ENCODE assay signal across 24 cellular contexts in the genomic region with DNA sequence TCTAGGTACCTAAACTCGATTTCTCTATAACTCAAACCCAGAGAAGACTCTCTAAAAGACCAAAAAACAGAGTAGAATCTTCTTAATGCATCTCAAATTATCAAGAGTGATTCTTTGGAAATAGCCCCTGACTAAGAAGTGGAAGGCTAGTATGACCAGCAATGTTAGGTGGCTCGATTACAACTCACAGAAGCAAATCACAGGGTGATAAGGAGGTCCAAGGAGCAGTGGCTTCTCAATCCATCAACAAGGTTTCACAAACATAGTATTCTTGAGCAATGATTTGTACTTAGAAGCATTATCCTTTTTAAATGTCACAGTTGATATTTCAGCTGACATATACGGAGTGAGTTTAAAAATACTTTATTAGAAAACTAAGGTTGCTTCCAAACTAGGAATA.
DNase-seq lines count a peak whose midpoint lies in the region; ATAC-seq, FAIRE-seq and TF ChIP-seq lines count a peak whose summit lies in the region.
"Had no signal": no experiment of that assay in that cellular context is flagged by ENCODE, and none has a peak within 500 bp of the region (broad histone marks: within the 10 kb centered on the region; RNA-seq: fewer than 3 reads in every experiment).

No MANE protein-coding gene starts in this region.

- H3K27ac ChIP-seq in psoas muscle = no peak overlapping the region
- no peak overlapping the region for H3K27ac ChIP-seq in small intestine (ENCODE audit: low read depth in 1 of 2, low read length in 1 of 2)
- H3K27ac ChIP-seq: 22Rv1, BLaER1 had no signal

- DNase-seq in amniotic epithelial cell (ENCODE audit: low read depth) (peak; percentile 9), psoas muscle (no peak), small intestine (peak; percentile 15)
- DNase-seq: ACHN; BE2C; C1 segment of cervical spinal cord; CD4-positive, alpha-beta memory T cell; CD4-positive, CD25-positive, alpha-beta regulatory T cell; CD8-positive, alpha-beta memory T cell; COR-L47; DMS 273 treated with DMSO at 0.1 percent for 48 hours; DMS153; DMS53; DND-41; EL; GDM1 had no signal

- H3K27me3 ChIP-seq in psoas muscle (ENCODE audit: insufficient read depth in 3 of 3, low read length in 2 of 3) (no peaks in the 10 kb centered on the region), small intestine (ENCODE audit: control insufficient read depth in 2 of 2, insufficient read depth in 2 of 2, low read length in 2 of 2) (no peaks in the 10 kb centered on the region)
- H3K27me3 ChIP-seq: BE2C, BLaER1 had no signal

- H3K9me3 ChIP-seq in psoas muscle (no peaks in the 10 kb centered on the region), small intestine (ENCODE audit: control insufficient read depth, low read depth) (no peaks in the 10 kb centered on the region)
- H3K9me3 ChIP-seq: BE2C, BLaER1 had no signal

- no peak for FAIRE-seq in small intestine (lab: Jason Lieb, UNC)
- FAIRE-seq: A204.1, GM12878, GM12892, GM19239 had no signal

- peak in 3 of 4 donors; percentile 68 to 87 (median 83) for ATAC-seq in psoas muscle
- ATAC-seq in GM18502 (IDR thresholded peaks at IDR 0.05; ENCODE audit: poor library complexity, unreplicated experiment) = no peak
- no peak for ATAC-seq in HG02938 (IDR thresholded peaks at IDR 0.05; ENCODE audit: unreplicated experiment)
- ATAC-seq: GM12878 had no signal

- intact Hi-C loops in psoas muscle (cut with DNase I) = no loop called here

- 69 to 83% (median 70%) methylated on average over 3 of the region's 3 CpGs for WGBS in psoas muscle, 3 donors
- 71 to 87% (median 76%) methylated on average over 3 of the region's 3 CpGs for WGBS in small intestine, 3 donors

- H3K4me3 ChIP-seq in psoas muscle = no peak overlapping the region
- H3K4me3 ChIP-seq in small intestine (ENCODE audit: low read depth in 1 of 2, low read length in 2 of 2) = no peak overlapping the region
- H3K4me3 ChIP-seq: BLaER1, GM12878 had no signal

- TF ChIP-seq CTCF in psoas muscle (IDR thresholded peaks at IDR 0.05) = no peak

- no peaks in the 10 kb centered on the region for H3K36me3 ChIP-seq in psoas muscle (ENCODE audit: insufficient read depth in 1 of 2, low read depth in 1 of 2)
- H3K36me3 ChIP-seq in small intestine (ENCODE audit: control insufficient read depth in 2 of 2, insufficient read depth in 2 of 2, low read length in 2 of 2) = peaks cover 0 to 5% of the 10 kb centered on the region in 2 donors
- H3K36me3 ChIP-seq: BE2C had no signal

- H3K4me1 ChIP-seq in psoas muscle = peaks cover 9% of the 10 kb centered on the region
- no peaks in the 10 kb centered on the region for H3K4me1 ChIP-seq in small intestine (ENCODE audit: control insufficient read depth in 2 of 2, insufficient read depth in 1 of 2, low read depth in 1 of 2, low read length in 1 of 2)
- H3K4me1 ChIP-seq: BLaER1 had no signal

Comparison
In these comparisons a context has a peak if more than half of its experiments do, and no peak if none do; other contexts are left out.
1. DNase-seq: peak in amniotic epithelial cell (single experiment) and small intestine (single experiment); none in psoas muscle (0 of 2).
2. ATAC-seq: peak in psoas muscle (3 of 4); none in GM18502 (single experiment) and HG02938 (single experiment).